In genomic region chr18:55419939-55420664, GRCh38 we compare ENCODE assay signal across 10 cellular contexts.
DNase-seq lines count a peak whose midpoint lies in the region; ATAC-seq and TF ChIP-seq lines count a peak whose summit lies in the region.
"Had no signal": no experiment of that assay in that cellular context is flagged by ENCODE, and none has a peak within 500 bp of the region (broad histone marks: within the 10 kb centered on the region; RNA-seq: fewer than 3 reads in every experiment).

No MANE protein-coding gene starts in this region.

- H3K9me3 Mint-ChIP-seq in chondrocyte (ENCODE audit: low read depth) (no peaks in the 10 kb centered on the region), nephron progenitor cell (no peaks in the 10 kb centered on the region)

- peak; percentile 30 for DNase-seq in GM04503 (ENCODE audit: low read depth)
- DNase-seq in chondrocyte (ENCODE audit: low spot score): no peak
- DNase-seq in nephron progenitor cell: no peak
- DNase-seq in RPMI8226: no peak
- DNase-seq in DMS53 treated with DMSO at 0.1 percent for 48 hours (lab: John Stamatoyannopoulos, UW; ENCODE audit: unreplicated experiment): no peak
- no peak for DNase-seq in NCI-H446 treated with DMSO at 0.1 percent for 48 hours (lab: John Stamatoyannopoulos, UW)
- DNase-seq: kidney glomerular epithelial cell, T-helper 17 cell had no signal

- H3K36me3 Mint-ChIP-seq in chondrocyte (ENCODE audit: low read depth) (no peaks in the 10 kb centered on the region), nephron progenitor cell (ENCODE audit: low read depth) (no peaks in the 10 kb centered on the region)

- H3K4me3 Mint-ChIP-seq in chondrocyte (ENCODE audit: unreplicated experiment) (peak overlapping the region; percentile 43), nephron progenitor cell (peak overlapping the region; percentile 74)
- H3K4me3 Mint-ChIP-seq: T-helper 17 cell had no signal

- TF ChIP-seq CTCF in chondrocyte (IDR thresholded peaks at IDR 0.05) (no peak), nephron progenitor cell (IDR thresholded peaks at IDR 0.05) (no peak)

- H3K27me3 Mint-ChIP-seq in chondrocyte (ENCODE audit: low read depth): no peaks in the 10 kb centered on the region
- H3K27me3 Mint-ChIP-seq in nephron progenitor cell (ENCODE audit: low read depth, poor library complexity): no peaks in the 10 kb centered on the region

- H3K27ac Mint-ChIP-seq in chondrocyte (ENCODE audit: unreplicated experiment) (no peak overlapping the region), nephron progenitor cell (peak overlapping the region; percentile 96)
- H3K27ac Mint-ChIP-seq: T-helper 17 cell had no signal

- H3K4me1 Mint-ChIP-seq in chondrocyte (ENCODE audit: low read depth) (peaks cover 35% of the 10 kb centered on the region), nephron progenitor cell (peaks cover 100% of the 10 kb centered on the region)

- peak; percentile 27 for ATAC-seq in HG02884 (IDR thresholded peaks at IDR 0.05; ENCODE audit: unreplicated experiment)
- ATAC-seq in activated CD4-positive, CD25-positive, alpha-beta regulatory T cell treated with anti-CD3 and anti-CD28 coated beads, Interleukin-2, amount 50 U/mL, for 24 hours: no peak
- ATAC-seq: T-helper 17 cell had no signal
